In the genomic region with DNA sequence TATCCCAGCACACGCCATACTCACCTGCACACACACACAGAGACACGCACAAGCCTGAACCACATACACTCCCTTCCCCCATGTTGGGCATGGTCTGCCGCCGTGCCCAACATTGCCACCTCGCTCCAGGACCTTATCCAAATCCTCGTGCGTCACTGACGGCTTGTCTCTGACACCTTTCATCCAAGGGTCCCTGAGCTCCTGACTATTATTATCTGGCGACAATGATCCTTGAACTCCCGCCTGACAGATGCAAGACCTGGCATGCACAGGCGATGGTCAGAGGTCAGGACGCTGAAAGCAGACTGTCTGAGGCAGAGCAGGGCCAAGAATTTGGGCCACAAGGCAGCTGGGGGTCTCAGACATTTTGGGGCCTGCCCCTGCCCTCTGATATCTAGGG, we compare ENCODE assay signal across 16 cellular contexts. TPM values are rescaled to one million over a fixed set of nuclear protein-coding genes. Genes with fewer than 3 reads are reported as not detected.
"Had no signal": no experiment of that assay in that cellular context is flagged by ENCODE, and none has a peak within 500 bp of the region (broad histone marks: within the 10 kb centered on the region; RNA-seq: fewer than 3 reads in every experiment).

No MANE protein-coding gene starts in this region.

- H3K27ac Mint-ChIP-seq: activated naive CD8-positive, alpha-beta T cell treated with anti-CD3 and anti-CD28 coated beads for 36 hours; activated T-helper 1 cell treated with anti-CD3 and anti-CD28 coated beads, Interleukin-12 subunit alpha, Interleukin-12 subunit beta, Interleukin-2, Interleukin-4 antibody, amounts not matched to agents 30 ng/mL and 10 ng/mL and 1 ng/mL, durations not matched to agents 14 hours and 24 hours and 36 hours; mesothelial cell of epicardium; T-helper 1 cell treated with Interleukin-12 subunit alpha and Interleukin-12 subunit beta and Interleukin-4 antibody, amounts not matched to agents 30 μg/mL and 1 μg/mL, for 36 hours had no signal

- H3K9me3 Mint-ChIP-seq: activated naive CD8-positive, alpha-beta T cell treated with anti-CD3 and anti-CD28 coated beads for 36 hours; activated T-helper 1 cell treated with anti-CD3 and anti-CD28 coated beads, Interleukin-12 subunit alpha, Interleukin-12 subunit beta, Interleukin-2, Interleukin-4 antibody, amounts not matched to agents 30 ng/mL and 10 ng/mL and 1 ng/mL, durations not matched to agents 14 hours and 24 hours and 36 hours; mesothelial cell of epicardium; stimulated activated memory B cell treated with anti-CD40 and anti-IgM and Interleukin-4, amounts not matched to agents 10 μg/mL and 1 μg/mL and 100 μg/mL, for 72 hours; T-helper 1 cell treated with Interleukin-12 subunit alpha and Interleukin-12 subunit beta and Interleukin-4 antibody, amounts not matched to agents 30 μg/mL and 1 μg/mL, for 36 hours had no signal

- H3K36me3 ChIP-seq: brain microvascular endothelial cell had no signal

- H3K4me1 Mint-ChIP-seq: mesothelial cell of epicardium had no signal

- DNase-seq: activated CD4-positive, alpha-beta T cell treated with anti-CD3 and anti-CD28 coated beads for 4 hours; activated CD8-positive, alpha-beta T cell treated with anti-CD3 and anti-CD28 coated beads, Interleukin-2, amount 10 ng/mL, durations not matched to agents 7 days and 5 days; activated naive CD8-positive, alpha-beta T cell treated with anti-CD3 and anti-CD28 coated beads for 36 hours; amygdala; brain microvascular endothelial cell; dermis blood vessel endothelial cell; foreskin melanocyte; stimulated activated CD4-positive, alpha-beta T cell treated with anti-CD3 and anti-CD28 coated beads, Interleukin-2, amount 100 ng/mL, for 48 hours had no signal

- H3K4me3 Mint-ChIP-seq: activated CD8-positive, alpha-beta T cell treated with anti-CD3 and anti-CD28 coated beads, Interleukin-2, amount 10 ng/mL, durations not matched to agents 7 days and 5 days; activated naive CD8-positive, alpha-beta T cell treated with anti-CD3 and anti-CD28 coated beads for 36 hours; activated T-helper 1 cell treated with anti-CD3 and anti-CD28 coated beads, Interleukin-12 subunit alpha, Interleukin-12 subunit beta, Interleukin-2, Interleukin-4 antibody, amounts not matched to agents 30 ng/mL and 10 ng/mL and 1 ng/mL, durations not matched to agents 14 hours and 24 hours and 36 hours; mesothelial cell of epicardium; stimulated activated memory B cell treated with anti-CD40 and anti-IgM and Interleukin-4, amounts not matched to agents 10 μg/mL and 1 μg/mL and 100 μg/mL, for 72 hours; T-helper 1 cell treated with Interleukin-12 subunit alpha and Interleukin-12 subunit beta and Interleukin-4 antibody, amounts not matched to agents 30 μg/mL and 1 μg/mL, for 36 hours had no signal

- H3K27me3 ChIP-seq: brain microvascular endothelial cell had no signal

- ATAC-seq: activated CD8-positive, alpha-beta T cell treated with anti-CD3 and anti-CD28 coated beads, Interleukin-2, amount 10 ng/mL, durations not matched to agents 7 days and 5 days; stimulated activated memory B cell treated with anti-CD40 and anti-IgM and Interleukin-4, amounts not matched to agents 10 μg/mL and 1 μg/mL and 100 μg/mL, for 72 hours had no signal

- H3K36me3 Mint-ChIP-seq: activated naive CD8-positive, alpha-beta T cell treated with anti-CD3 and anti-CD28 coated beads for 36 hours; mesothelial cell of epicardium; stimulated activated memory B cell treated with anti-CD40 and anti-IgM and Interleukin-4, amounts not matched to agents 10 μg/mL and 1 μg/mL and 100 μg/mL, for 72 hours had no signal

- H3K27ac ChIP-seq: brain microvascular endothelial cell, epithelial cell of prostate had no signal

RNA-seq across cellular contexts. Expression of a gene that starts 4.2 kb away (rescaled TPM):
- total RNA-seq: activated CD8-positive, alpha-beta T cell treated with anti-CD3 and anti-CD28 coated beads, Interleukin-2, amount 10 ng/mL, durations not matched to agents 7 days and 5 days; activated naive CD8-positive, alpha-beta T cell treated with anti-CD3 and anti-CD28 coated beads for 36 hours; chondrocyte; dermis blood vessel endothelial cell; fibroblast of lung; mesothelial cell of epicardium; osteocyte had no signal
